Comparison of ENCODE assay signal across 1 cellular context in genomic region chr6:163793584-163793983, GRCh38.
TF ChIP-seq lines count a peak whose summit lies in the region.

No MANE protein-coding gene starts in this region.

TF ChIP-seq in GM23338, 12 proteins besides CTCF, POLR2A, EP300 and RAD21 (continued from another document):
- no peak for TF ChIP-seq ZNF462 (CRISPR knock-in tag; IDR thresholded peaks at IDR 0.05)
- no peak for TF ChIP-seq CREB1 (CRISPR knock-in tag; IDR thresholded peaks at IDR 0.05; ENCODE audit: low read depth)
TF ChIP-seq in GM23338: peak in this region for 0.
